1 cellular context compared by ENCODE assay signal in the genomic region with DNA sequence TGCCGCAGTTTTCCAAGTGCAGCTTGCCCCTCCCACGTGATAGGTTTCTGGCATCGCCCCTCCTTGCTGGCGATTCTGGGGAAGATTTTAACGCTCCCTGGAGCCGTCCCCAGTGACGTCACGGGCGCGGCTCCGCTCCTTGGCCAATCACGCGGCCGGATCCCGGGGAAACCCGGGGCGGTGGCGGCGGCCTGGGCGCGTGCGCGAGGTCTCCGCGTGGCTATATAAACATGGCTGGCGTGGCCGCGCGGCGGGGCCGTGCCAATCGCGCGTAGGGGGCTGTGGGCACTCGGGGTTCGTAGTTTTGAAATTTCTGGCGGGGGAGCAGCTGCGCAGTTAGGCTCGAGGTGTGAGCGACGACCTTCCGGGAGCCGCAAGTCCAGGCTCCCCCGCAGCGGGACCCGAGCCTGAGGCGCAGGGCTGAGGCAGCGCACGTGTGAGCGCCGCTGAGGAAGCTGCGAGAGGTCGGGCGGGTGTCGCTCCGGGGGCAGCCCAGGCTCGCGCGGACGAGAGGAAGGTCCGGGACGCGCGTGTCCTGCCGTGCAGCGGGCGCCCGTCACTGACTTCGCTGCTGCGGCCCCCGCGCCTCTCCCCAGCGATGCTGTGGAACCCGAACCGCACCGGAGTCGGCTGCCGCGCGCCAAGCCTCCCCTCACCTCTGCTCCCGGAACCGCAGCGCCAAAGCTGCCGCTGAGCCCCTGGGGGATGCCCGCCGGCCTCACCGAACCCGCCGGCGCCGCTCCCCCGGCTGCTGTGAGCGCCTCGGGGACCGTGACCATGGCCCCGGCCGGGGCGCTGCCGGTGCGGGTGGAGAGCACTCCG.
A peak's percentile ranks its signal among the peaks of the same experiment; 100 is the strongest.
TF ChIP-seq lines count a peak whose summit lies in the region.

A gene with protein sequence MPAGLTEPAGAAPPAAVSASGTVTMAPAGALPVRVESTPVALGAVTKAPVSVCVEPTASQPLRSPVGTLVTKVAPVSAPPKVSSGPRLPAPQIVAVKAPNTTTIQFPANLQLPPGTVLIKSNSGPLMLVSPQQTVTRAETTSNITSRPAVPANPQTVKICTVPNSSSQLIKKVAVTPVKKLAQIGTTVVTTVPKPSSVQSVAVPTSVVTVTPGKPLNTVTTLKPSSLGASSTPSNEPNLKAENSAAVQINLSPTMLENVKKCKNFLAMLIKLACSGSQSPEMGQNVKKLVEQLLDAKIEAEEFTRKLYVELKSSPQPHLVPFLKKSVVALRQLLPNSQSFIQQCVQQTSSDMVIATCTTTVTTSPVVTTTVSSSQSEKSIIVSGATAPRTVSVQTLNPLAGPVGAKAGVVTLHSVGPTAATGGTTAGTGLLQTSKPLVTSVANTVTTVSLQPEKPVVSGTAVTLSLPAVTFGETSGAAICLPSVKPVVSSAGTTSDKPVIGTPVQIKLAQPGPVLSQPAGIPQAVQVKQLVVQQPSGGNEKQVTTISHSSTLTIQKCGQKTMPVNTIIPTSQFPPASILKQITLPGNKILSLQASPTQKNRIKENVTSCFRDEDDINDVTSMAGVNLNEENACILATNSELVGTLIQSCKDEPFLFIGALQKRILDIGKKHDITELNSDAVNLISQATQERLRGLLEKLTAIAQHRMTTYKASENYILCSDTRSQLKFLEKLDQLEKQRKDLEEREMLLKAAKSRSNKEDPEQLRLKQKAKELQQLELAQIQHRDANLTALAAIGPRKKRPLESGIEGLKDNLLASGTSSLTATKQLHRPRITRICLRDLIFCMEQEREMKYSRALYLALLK (plus strand): TSS at position 217 of the 822 bp plus-strand sequence. CDS start 489 bp downstream, at position 706.

TF ChIP-seq in HepG2, 621 proteins besides CTCF, POLR2A, EP300 and RAD21 (continued from another document and continues in another):
- TF ChIP-seq, protein P1, sequence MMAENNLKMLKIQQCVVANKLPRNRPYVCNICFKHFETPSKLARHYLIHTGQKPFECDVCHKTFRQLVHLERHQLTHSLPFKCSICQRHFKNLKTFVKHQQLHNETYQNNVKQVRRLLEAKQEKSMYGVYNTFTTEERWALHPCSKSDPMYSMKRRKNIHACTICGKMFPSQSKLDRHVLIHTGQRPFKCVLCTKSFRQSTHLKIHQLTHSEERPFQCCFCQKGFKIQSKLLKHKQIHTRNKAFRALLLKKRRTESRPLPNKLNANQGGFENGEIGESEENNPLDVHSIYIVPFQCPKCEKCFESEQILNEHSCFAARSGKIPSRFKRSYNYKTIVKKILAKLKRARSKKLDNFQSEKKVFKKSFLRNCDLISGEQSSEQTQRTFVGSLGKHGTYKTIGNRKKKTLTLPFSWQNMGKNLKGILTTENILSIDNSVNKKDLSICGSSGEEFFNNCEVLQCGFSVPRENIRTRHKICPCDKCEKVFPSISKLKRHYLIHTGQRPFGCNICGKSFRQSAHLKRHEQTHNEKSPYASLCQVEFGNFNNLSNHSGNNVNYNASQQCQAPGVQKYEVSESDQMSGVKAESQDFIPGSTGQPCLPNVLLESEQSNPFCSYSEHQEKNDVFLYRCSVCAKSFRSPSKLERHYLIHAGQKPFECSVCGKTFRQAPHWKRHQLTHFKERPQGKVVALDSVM (CRISPR knock-in tag; IDR thresholded peaks at IDR 0.05) = no peak
- TF ChIP-seq CEBPB (IDR thresholded peaks at IDR 0.05; ENCODE audit: borderline replicate concordance, low read depth, low read length) (no peak), SP2 (CRISPR knock-in tag; IDR thresholded peaks at IDR 0.05) (no peak), ZNF713 (CRISPR knock-in tag; IDR thresholded peaks at IDR 0.05) (no peak), ZNF232 (CRISPR knock-in tag; IDR thresholded peaks at IDR 0.05; ENCODE audit: borderline replicate concordance) (no peak), HHEX (CRISPR knock-in tag; IDR thresholded peaks at IDR 0.05) (no peak), RFX5 (IDR thresholded peaks at IDR 0.05; ENCODE audit: low read depth, low read length) (peak; percentile 56; the same call in 1 of the 2 replicates), GABPB1 (CRISPR knock-in tag; IDR thresholded peaks at IDR 0.05) (peak; percentile 46; the same call in 1 of the 2 replicates), PHF21A (CRISPR knock-in tag; IDR thresholded peaks at IDR 0.05) (no peak), NFYB (CRISPR knock-in tag; IDR thresholded peaks at IDR 0.05) (peak; percentile 56), SKI (IDR thresholded peaks at IDR 0.05; ENCODE audit: partially characterized antibody) (no peak), TP53 (CRISPR knock-in tag; conservative IDR thresholded peaks at IDR 0.05) (no peak), SNAI1 (CRISPR knock-in tag; IDR thresholded peaks at IDR 0.05; ENCODE audit: borderline replicate concordance) (no peak), ZNF605 (CRISPR knock-in tag; IDR thresholded peaks at IDR 0.05) (peak; percentile 48; the same call in 1 of the 2 replicates), NBN (conservative IDR thresholded peaks at IDR 0.05) (no peak), ZNF501 (CRISPR knock-in tag; IDR thresholded peaks at IDR 0.05) (peak; percentile 44; the same call in 1 of the 2 replicates), TBP (CRISPR knock-in tag; IDR thresholded peaks at IDR 0.05) (no peak), SMYD3 (CRISPR knock-in tag; IDR thresholded peaks at IDR 0.05) (no peak), ARID2 (CRISPR knock-in tag; IDR thresholded peaks at IDR 0.05; ENCODE audit: borderline replicate concordance) (no peak), KMT2A (CRISPR knock-in tag; IDR thresholded peaks at IDR 0.05) (peak; percentile 48; the same call in 1 of the 2 replicates), MXI1 (IDR thresholded peaks at IDR 0.05; ENCODE audit: borderline replicate concordance, low read depth, low read length) (peak; percentile 49; the same call in 1 of the 3 replicates), TSC22D2 (CRISPR knock-in tag; IDR thresholded peaks at IDR 0.05; ENCODE audit: borderline replicate concordance) (no peak), CAMTA2 (CRISPR knock-in tag; IDR thresholded peaks at IDR 0.05; ENCODE audit: borderline replicate concordance) (no peak), SALL2 (CRISPR knock-in tag; IDR thresholded peaks at IDR 0.05) (peak; percentile 14), HNRNPK (IDR thresholded peaks at IDR 0.05; ENCODE audit: low read depth, low read length, poor library complexity, severe bottlenecking) (no peak), TCF7 (IDR thresholded peaks at IDR 0.05; ENCODE audit: low read depth) (no peak), ZNF282 (IDR thresholded peaks at IDR 0.05; ENCODE audit: partially characterized antibody) (no peak), ZMYM4 (CRISPR knock-in tag; IDR thresholded peaks at IDR 0.05) (peak; percentile 70)
- TF ChIP-seq, protein P2, sequence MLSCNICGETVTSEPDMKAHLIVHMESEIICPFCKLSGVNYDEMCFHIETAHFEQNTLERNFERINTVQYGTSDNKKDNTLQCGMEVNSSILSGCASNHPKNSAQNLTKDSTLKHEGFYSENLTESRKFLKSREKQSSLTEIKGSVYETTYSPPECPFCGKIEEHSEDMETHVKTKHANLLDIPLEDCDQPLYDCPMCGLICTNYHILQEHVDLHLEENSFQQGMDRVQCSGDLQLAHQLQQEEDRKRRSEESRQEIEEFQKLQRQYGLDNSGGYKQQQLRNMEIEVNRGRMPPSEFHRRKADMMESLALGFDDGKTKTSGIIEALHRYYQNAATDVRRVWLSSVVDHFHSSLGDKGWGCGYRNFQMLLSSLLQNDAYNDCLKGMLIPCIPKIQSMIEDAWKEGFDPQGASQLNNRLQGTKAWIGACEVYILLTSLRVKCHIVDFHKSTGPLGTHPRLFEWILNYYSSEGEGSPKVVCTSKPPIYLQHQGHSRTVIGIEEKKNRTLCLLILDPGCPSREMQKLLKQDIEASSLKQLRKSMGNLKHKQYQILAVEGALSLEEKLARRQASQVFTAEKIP (CRISPR knock-in tag; IDR thresholded peaks at IDR 0.05; ENCODE audit: borderline replicate concordance) = no peak
- TF ChIP-seq, protein P3, sequence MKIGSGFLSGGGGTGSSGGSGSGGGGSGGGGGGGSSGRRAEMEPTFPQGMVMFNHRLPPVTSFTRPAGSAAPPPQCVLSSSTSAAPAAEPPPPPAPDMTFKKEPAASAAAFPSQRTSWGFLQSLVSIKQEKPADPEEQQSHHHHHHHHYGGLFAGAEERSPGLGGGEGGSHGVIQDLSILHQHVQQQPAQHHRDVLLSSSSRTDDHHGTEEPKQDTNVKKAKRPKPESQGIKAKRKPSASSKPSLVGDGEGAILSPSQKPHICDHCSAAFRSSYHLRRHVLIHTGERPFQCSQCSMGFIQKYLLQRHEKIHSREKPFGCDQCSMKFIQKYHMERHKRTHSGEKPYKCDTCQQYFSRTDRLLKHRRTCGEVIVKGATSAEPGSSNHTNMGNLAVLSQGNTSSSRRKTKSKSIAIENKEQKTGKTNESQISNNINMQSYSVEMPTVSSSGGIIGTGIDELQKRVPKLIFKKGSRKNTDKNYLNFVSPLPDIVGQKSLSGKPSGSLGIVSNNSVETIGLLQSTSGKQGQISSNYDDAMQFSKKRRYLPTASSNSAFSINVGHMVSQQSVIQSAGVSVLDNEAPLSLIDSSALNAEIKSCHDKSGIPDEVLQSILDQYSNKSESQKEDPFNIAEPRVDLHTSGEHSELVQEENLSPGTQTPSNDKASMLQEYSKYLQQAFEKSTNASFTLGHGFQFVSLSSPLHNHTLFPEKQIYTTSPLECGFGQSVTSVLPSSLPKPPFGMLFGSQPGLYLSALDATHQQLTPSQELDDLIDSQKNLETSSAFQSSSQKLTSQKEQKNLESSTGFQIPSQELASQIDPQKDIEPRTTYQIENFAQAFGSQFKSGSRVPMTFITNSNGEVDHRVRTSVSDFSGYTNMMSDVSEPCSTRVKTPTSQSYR (CRISPR knock-in tag; IDR thresholded peaks at IDR 0.05; ENCODE audit: borderline replicate concordance) = no peak
- TF ChIP-seq, protein P4, sequence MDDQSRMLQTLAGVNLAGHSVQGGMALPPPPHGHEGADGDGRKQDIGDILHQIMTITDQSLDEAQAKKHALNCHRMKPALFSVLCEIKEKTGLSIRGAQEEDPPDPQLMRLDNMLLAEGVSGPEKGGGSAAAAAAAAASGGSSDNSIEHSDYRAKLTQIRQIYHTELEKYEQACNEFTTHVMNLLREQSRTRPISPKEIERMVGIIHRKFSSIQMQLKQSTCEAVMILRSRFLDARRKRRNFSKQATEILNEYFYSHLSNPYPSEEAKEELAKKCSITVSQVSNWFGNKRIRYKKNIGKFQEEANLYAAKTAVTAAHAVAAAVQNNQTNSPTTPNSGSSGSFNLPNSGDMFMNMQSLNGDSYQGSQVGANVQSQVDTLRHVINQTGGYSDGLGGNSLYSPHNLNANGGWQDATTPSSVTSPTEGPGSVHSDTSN (CRISPR knock-in tag; IDR thresholded peaks at IDR 0.05; ENCODE audit: borderline replicate concordance) = no peak
- TF ChIP-seq, protein P5, sequence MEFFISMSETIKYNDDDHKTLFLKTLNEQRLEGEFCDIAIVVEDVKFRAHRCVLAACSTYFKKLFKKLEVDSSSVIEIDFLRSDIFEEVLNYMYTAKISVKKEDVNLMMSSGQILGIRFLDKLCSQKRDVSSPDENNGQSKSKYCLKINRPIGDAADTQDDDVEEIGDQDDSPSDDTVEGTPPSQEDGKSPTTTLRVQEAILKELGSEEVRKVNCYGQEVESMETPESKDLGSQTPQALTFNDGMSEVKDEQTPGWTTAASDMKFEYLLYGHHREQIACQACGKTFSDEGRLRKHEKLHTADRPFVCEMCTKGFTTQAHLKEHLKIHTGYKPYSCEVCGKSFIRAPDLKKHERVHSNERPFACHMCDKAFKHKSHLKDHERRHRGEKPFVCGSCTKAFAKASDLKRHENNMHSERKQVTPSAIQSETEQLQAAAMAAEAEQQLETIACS (CRISPR knock-in tag; IDR thresholded peaks at IDR 0.05) = peak; percentile 79
- TF ChIP-seq, protein P6, sequence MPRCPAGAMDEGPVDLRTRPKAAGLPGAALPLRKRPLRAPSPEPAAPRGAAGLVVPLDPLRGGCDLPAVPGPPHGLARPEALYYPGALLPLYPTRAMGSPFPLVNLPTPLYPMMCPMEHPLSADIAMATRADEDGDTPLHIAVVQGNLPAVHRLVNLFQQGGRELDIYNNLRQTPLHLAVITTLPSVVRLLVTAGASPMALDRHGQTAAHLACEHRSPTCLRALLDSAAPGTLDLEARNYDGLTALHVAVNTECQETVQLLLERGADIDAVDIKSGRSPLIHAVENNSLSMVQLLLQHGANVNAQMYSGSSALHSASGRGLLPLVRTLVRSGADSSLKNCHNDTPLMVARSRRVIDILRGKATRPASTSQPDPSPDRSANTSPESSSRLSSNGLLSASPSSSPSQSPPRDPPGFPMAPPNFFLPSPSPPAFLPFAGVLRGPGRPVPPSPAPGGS (CRISPR knock-in tag; IDR thresholded peaks at IDR 0.05) = 0 out of 2 replicates have a peak, but pooled peaks have one; percentile 23
- TF ChIP-seq, protein P7, sequence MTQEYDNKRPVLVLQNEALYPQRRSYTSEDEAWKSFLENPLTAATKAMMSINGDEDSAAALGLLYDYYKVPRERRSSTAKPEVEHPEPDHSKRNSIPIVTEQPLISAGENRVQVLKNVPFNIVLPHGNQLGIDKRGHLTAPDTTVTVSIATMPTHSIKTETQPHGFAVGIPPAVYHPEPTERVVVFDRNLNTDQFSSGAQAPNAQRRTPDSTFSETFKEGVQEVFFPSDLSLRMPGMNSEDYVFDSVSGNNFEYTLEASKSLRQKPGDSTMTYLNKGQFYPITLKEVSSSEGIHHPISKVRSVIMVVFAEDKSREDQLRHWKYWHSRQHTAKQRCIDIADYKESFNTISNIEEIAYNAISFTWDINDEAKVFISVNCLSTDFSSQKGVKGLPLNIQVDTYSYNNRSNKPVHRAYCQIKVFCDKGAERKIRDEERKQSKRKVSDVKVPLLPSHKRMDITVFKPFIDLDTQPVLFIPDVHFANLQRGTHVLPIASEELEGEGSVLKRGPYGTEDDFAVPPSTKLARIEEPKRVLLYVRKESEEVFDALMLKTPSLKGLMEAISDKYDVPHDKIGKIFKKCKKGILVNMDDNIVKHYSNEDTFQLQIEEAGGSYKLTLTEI (CRISPR knock-in tag; conservative IDR thresholded peaks at IDR 0.05) = no peak
- TF ChIP-seq, protein P8, sequence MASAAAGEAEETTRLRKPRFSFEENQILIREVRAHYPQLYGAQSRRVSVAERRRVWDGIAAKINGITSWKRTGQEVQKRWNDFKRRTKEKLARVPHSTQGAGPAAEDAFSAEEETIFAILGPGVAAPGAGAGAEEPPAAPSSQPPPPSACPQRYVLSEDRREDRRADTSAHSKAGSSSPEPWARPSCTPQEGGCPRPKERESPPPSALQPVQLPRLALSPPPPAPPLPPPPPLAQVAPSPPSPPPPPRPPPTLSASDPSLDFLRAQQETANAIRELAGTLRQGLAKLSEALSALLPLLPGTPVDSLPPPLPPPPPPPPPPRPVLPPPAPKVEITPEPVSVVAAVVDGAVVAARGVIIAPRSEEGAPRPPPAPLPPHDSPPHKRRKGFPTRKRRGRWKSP (CRISPR knock-in tag; IDR thresholded peaks at IDR 0.05) = peak; percentile 28; the same call in 1 of the 2 replicates
- TF ChIP-seq, protein P9, sequence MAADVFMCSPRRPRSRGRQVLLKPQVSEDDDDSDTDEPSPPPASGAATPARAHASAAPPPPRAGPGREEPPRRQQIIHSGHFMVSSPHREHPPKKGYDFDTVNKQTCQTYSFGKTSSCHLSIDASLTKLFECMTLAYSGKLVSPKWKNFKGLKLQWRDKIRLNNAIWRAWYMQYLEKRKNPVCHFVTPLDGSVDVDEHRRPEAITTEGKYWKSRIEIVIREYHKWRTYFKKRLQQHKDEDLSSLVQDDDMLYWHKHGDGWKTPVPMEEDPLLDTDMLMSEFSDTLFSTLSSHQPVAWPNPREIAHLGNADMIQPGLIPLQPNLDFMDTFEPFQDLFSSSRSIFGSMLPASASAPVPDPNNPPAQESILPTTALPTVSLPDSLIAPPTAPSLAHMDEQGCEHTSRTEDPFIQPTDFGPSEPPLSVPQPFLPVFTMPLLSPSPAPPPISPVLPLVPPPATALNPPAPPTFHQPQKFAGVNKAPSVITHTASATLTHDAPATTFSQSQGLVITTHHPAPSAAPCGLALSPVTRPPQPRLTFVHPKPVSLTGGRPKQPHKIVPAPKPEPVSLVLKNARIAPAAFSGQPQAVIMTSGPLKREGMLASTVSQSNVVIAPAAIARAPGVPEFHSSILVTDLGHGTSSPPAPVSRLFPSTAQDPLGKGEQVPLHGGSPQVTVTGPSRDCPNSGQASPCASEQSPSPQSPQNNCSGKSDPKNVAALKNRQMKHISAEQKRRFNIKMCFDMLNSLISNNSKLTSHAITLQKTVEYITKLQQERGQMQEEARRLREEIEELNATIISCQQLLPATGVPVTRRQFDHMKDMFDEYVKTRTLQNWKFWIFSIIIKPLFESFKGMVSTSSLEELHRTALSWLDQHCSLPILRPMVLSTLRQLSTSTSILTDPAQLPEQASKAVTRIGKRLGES (CRISPR knock-in tag; IDR thresholded peaks at IDR 0.05; ENCODE audit: borderline replicate concordance) = no peak
